8 cellular contexts compared by ENCODE assay signal in the genomic region with DNA sequence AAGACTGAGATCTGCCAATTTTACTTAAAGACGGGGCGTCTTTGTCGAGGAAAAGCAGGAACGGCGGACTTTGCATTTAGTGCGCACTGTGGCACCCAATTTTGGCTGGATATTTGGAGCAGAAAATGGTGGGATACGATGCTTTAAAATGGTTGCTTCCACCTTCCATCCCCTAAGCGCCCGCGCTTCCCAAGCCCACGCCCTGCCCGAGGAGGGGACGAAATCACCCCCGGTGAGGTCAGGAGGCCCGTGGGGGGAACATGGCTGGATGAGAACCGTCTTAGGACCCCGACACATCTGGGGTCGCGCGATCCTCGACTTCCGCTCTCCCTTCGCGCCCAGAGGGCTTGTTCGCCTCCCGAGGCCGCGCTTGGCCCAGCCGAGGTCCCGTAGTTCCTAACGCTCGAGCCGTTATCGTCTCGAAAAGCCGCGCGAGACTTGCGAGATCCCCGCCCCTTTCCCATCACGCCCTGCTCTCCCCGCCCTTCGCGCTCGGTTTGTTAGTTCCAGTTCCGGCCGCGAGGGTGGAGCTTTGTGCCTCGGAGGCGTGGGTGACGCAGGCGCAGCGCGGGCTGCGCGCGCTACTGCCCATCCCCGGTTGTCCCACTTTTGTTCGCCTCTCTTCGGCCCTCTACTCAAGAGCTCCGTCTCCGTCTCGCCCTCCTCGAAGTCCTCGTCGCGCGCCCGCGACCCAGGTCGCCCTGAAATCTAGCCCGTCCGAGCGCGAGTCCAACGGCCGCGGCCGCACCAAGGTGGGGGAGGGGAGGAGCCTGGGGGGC. TPM values are rescaled to one million over a fixed set of nuclear protein-coding genes. Genes with fewer than 3 reads are reported as not detected.
DNase-seq lines count a peak whose midpoint lies in the region; ATAC-seq, FAIRE-seq and TF ChIP-seq lines count a peak whose summit lies in the region.

A gene with protein sequence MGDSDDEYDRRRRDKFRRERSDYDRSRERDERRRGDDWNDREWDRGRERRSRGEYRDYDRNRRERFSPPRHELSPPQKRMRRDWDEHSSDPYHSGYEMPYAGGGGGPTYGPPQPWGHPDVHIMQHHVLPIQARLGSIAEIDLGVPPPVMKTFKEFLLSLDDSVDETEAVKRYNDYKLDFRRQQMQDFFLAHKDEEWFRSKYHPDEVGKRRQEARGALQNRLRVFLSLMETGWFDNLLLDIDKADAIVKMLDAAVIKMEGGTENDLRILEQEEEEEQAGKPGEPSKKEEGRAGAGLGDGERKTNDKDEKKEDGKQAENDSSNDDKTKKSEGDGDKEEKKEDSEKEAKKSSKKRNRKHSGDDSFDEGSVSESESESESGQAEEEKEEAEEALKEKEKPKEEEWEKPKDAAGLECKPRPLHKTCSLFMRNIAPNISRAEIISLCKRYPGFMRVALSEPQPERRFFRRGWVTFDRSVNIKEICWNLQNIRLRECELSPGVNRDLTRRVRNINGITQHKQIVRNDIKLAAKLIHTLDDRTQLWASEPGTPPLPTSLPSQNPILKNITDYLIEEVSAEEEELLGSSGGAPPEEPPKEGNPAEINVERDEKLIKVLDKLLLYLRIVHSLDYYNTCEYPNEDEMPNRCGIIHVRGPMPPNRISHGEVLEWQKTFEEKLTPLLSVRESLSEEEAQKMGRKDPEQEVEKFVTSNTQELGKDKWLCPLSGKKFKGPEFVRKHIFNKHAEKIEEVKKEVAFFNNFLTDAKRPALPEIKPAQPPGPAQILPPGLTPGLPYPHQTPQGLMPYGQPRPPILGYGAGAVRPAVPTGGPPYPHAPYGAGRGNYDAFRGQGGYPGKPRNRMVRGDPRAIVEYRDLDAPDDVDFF (plus strand): TSS at position 527 of the 779 bp plus-strand sequence. CDS start 488 bp downstream, outside the sequence.

- peak; percentile 91 for TF ChIP-seq POLR2A in GM12892 (IDR thresholded peaks at IDR 0.05; ENCODE audit: low read depth, low read length)

- peak within 1 kb of the TSS; percentile 77 to 97 (median 87) for H3K4me3 ChIP-seq in heart right ventricle
- H3K4me3 ChIP-seq in upper lobe of right lung: peak within 1 kb of the TSS; percentile 93

- H3K4me1 ChIP-seq in heart right ventricle (peaks cover 2 to 50% (median 40%) of the 10 kb centered on the region in 9 donors), upper lobe of right lung (peaks cover 32% of the 10 kb centered on the region)

- H3K27me3 ChIP-seq in heart right ventricle (no peaks in the 10 kb centered on the region), upper lobe of right lung (no peaks in the 10 kb centered on the region)

- intact Hi-C loops in T-helper 1 cell treated with Interleukin-12 subunit alpha and Interleukin-12 subunit beta and Interleukin-4 antibody, amounts not matched to agents 30 ng/mL and 1 ng/mL, for 36 hours (cut with micrococcal nuclease): loop anchor here (1.0 to 5.0 kb wide), 8 partner anchors 15 to 1257 kb away; a partner anchor contains a TSS
- intact Hi-C loops in heart right ventricle (cut with DNase I) (loop anchor here in 4 of 10 donors (2.0 to 10.0 kb wide), 3 partner anchors 14 to 1410 kb away; a partner anchor contains a TSS), posterior vena cava (cut with DNase I) (no loop called here), upper lobe of right lung (cut with DNase I) (no loop called here)

- TF ChIP-seq CTCF in heart right ventricle (IDR thresholded peaks at IDR 0.05) (peak; percentile 35 to 55 (median 48)), upper lobe of right lung (IDR thresholded peaks at IDR 0.05) (peak; percentile 40)

- H3K36me3 ChIP-seq in heart right ventricle (peaks cover 0 to 74% (median 24%) of the 10 kb centered on the region in 9 donors), upper lobe of right lung (peaks cover 43% of the 10 kb centered on the region)

- FAIRE-seq in GM12892 (lab: Jason Lieb, UNC): peak; percentile 100

- DNase-seq in GM12892 (ENCODE audit: insufficient read length): peak; percentile 98
- DNase-seq in NCI-H146 treated with DMSO at 0.1 percent for 48 hours (lab: John Stamatoyannopoulos, UW; ENCODE audit: unreplicated experiment): peak; percentile 92
- DNase-seq in amniotic epithelial cell (ENCODE audit: low read depth): peak; percentile 96
- peak; percentile 99 for DNase-seq in heart right ventricle
- DNase-seq in posterior vena cava (ENCODE audit: low spot score): peak; percentile 100
- peak; percentile 99 for DNase-seq in upper lobe of right lung

- H3K9me3 ChIP-seq in heart right ventricle (no peaks in the 10 kb centered on the region), upper lobe of right lung (no peaks in the 10 kb centered on the region)

- peak within 1 kb of the TSS; percentile 86 to 97 (median 95) for H3K27ac ChIP-seq in heart right ventricle
- H3K27ac ChIP-seq in upper lobe of right lung: peak within 1 kb of the TSS; percentile 90

- 1% methylated on average over 79 of the region's 79 CpGs for WGBS in heart right ventricle, 2 donors

- peak; percentile 90 for ATAC-seq in HG02852 (IDR thresholded peaks at IDR 0.05; ENCODE audit: unreplicated experiment)
- peak; percentile 94 to 99 (median 98) for ATAC-seq in heart right ventricle
- peak; percentile 98 for ATAC-seq in upper lobe of right lung

RNA-seq across cellular contexts. Expression of the gene that starts here (rescaled TPM):
- polyA plus RNA-seq in GM12892 (2012; ENCODE audit: missing spikeins): 88.0 TPM
- 229 and 233 TPM in 2 replicates for total RNA-seq in T-helper 1 cell treated with Interleukin-12 subunit alpha and Interleukin-12 subunit beta and Interleukin-4 antibody, amounts not matched to agents 30 ng/mL and 1 ng/mL, for 36 hours
- total RNA-seq in heart right ventricle (10 to 100 TPM; 38.4 to 69.5 (median 49.6) TPM), posterior vena cava (10 to 100 TPM; 78.0 to 91.2 TPM), upper lobe of right lung (105 TPM)
- polyA plus RNA-seq in heart right ventricle: 10 to 100 TPM; 47.6 to 67.6 TPM

Comparison
In these comparisons a context has a peak if more than half of its experiments do, and no peak if none do; other contexts are left out.
1. Peak in every context shown above with its lines: DNase-seq, ATAC-seq, H3K4me3 ChIP-seq and H3K27ac ChIP-seq.